Comparison of ENCODE assay signal across 8 cellular contexts in genomic region chr2:219441451-219442205, GRCh38. TPM values are rescaled to one million over a fixed set of nuclear protein-coding genes. Genes with fewer than 3 reads are reported as not detected.
DNase-seq lines count a peak whose midpoint lies in the region; ATAC-seq and TF ChIP-seq lines count a peak whose summit lies in the region.

No MANE protein-coding gene starts in this region.

- H3K4me1 Mint-ChIP-seq in HFFc6 (ENCODE audit: low read depth): peaks cover 55% of the 10 kb centered on the region
- peaks cover 19% of the 10 kb centered on the region for H3K4me1 Mint-ChIP-seq in central memory CD8-positive, alpha-beta T cell

- H3K27ac Mint-ChIP-seq in HFFc6: peak overlapping the region; percentile 92
- peak overlapping the region; percentile 43 for H3K27ac Mint-ChIP-seq in central memory CD8-positive, alpha-beta T cell (ENCODE audit: low read depth)

- H3K36me3 ChIP-seq in A673 (ENCODE audit: insufficient read depth, low read length, poor library complexity, severe bottlenecking): no peaks in the 10 kb centered on the region

- H3K27me3 ChIP-seq in A673 (replicated peaks; ENCODE audit: insufficient read depth, low read depth, low read length, poor library complexity): no peaks in the 10 kb centered on the region

- H3K4me1 ChIP-seq in A673 (ENCODE audit: insufficient read depth, low read length, poor library complexity, severe bottlenecking): peaks cover 5% of the 10 kb centered on the region

- no peaks in the 10 kb centered on the region for H3K9me3 ChIP-seq in A673 (ENCODE audit: low read depth, low read length, poor library complexity, severe bottlenecking)

- BruUV-seq in A673 (replicated peaks; lab: Mats Ljungman, UMichigan): no TSS peak

- H3K36me3 Mint-ChIP-seq in HFFc6 (ENCODE audit: low read depth): peaks cover 13% of the 10 kb centered on the region; the same call in 1 of the 2 replicates
- peaks cover 2% of the 10 kb centered on the region for H3K36me3 Mint-ChIP-seq in central memory CD8-positive, alpha-beta T cell (ENCODE audit: insufficient read depth)

- no peaks in the 10 kb centered on the region for H3K9me3 Mint-ChIP-seq in HFFc6
- H3K9me3 Mint-ChIP-seq in central memory CD8-positive, alpha-beta T cell: no peaks in the 10 kb centered on the region

- peaks cover 1% of the 10 kb centered on the region; the same call in 1 of the 2 replicates for H3K27me3 Mint-ChIP-seq in HFFc6 (ENCODE audit: insufficient read depth)
- H3K27me3 Mint-ChIP-seq in central memory CD8-positive, alpha-beta T cell: peaks cover 53% of the 10 kb centered on the region

- CTCF ChIA-PET in A673 (lab: Charles Lee): interaction anchor here (0.6 kb wide), 2 partner anchors 39 to 47 kb away, joined by 4 to 6 read pairs; no protein-coding TSS in a partner anchor

- TF ChIP-seq CTCF in A673 (conservative IDR thresholded peaks at IDR 0.05; ENCODE audit: low read depth, low read length) (no peak), HFFc6 (IDR thresholded peaks at IDR 0.05) (no peak), VCaP (conservative IDR thresholded peaks at IDR 0.05) (no peak)

- DNase-seq in A673 (ENCODE audit: low spot score) (peak; percentile 50), HFFc6 (peak; percentile 74), kidney glomerular epithelial cell (lab: John Stamatoyannopoulos, UW) (peak; percentile 36), NCI-H2107 (lab: John Stamatoyannopoulos, UW) (no peak)
- no peak for DNase-seq in central memory CD8-positive, alpha-beta T cell (ENCODE audit: low spot score in 2 of 2)
- DNase-seq in stimulated activated CD4-positive, alpha-beta T cell treated with anti-CD3 and anti-CD28 coated beads, TNF-alpha, amount 100 ng/mL, for 1 hour (ENCODE audit: low read depth in 3 of 3, low spot score in 1 of 3): peak; percentile 4 to 48 (median 45)

- H3K27ac ChIP-seq in A673 (ENCODE audit: low read depth, low read length, poor library complexity, severe bottlenecking) (no peak overlapping the region), VCaP (peak overlapping the region; percentile 58; the same call in 1 of the 2 replicates)

- H3K4me3 ChIP-seq in A673 (ENCODE audit: low read depth, low read length, poor library complexity, severe bottlenecking): peak overlapping the region; percentile 60

- ATAC-seq in central memory CD8-positive, alpha-beta T cell (replicated peaks; ENCODE audit: extremely low read depth, poor library complexity, severe bottlenecking): peak; percentile 48
- ATAC-seq in HG02763 (IDR thresholded peaks at IDR 0.05; ENCODE audit: unreplicated experiment): no peak

- intact Hi-C loops in A673 (cut with micrococcal nuclease; ENCODE audit: unreplicated experiment): no loop called here

- POLR2A ChIA-PET in A673 (lab: Charles Lee; ENCODE audit: low non-redundant PET): interaction anchor here (0.6 kb wide), 1 partner anchor 30 kb away, joined by 3 read pairs; no protein-coding TSS in a partner anchor

- peak overlapping the region; percentile 93 for H3K4me3 Mint-ChIP-seq in HFFc6
- peak overlapping the region; percentile 82 for H3K4me3 Mint-ChIP-seq in central memory CD8-positive, alpha-beta T cell

RNA-seq across cellular contexts. Expression of gene SPEG, which starts 7.0 kb away (rescaled TPM):
- total RNA-seq in A673 (2021): 8.4 and 15.7 TPM in 2 replicates
- 10 to 100 TPM; 80.9 to 89.5 (median 84.7) TPM for total RNA-seq in HFFc6 (2021; fragmentation: NEBNext Ultra II Directional; extraction: Animal tissue kit (Norgen Biotek cat#: 25700))

RNA-seq across cellular contexts. Expression of gene DES, which starts 23.5 kb away (rescaled TPM):
- not detected in 2 replicates for total RNA-seq in A673 (2021)
- total RNA-seq in HFFc6 (2021; fragmentation: NEBNext Ultra II Directional; extraction: Animal tissue kit (Norgen Biotek cat#: 25700)): under 1 TPM in 5 of 6 experiments, not detected in 1; 0.12 to 0.37 (median 0.19) TPM

RNA-seq across cellular contexts. Expression of gene DNPEP, which starts 53.9 kb away (rescaled TPM):
- total RNA-seq in A673 (2021): 69.2 and 83.0 TPM in 2 replicates
- total RNA-seq in HFFc6 (2021; fragmentation: NEBNext Ultra II Directional; extraction: Animal tissue kit (Norgen Biotek cat#: 25700)): 10 to 100 TPM; 46.9 to 59.4 (median 53.0) TPM

RNA-seq across cellular contexts. Expression of gene GMPPA, which starts 57.1 kb away (rescaled TPM):
- 32.1 and 45.8 TPM in 2 replicates for total RNA-seq in A673 (2021)
- 10 to 100 TPM; 68.9 to 85.3 (median 74.1) TPM for total RNA-seq in HFFc6 (2021; fragmentation: NEBNext Ultra II Directional; extraction: Animal tissue kit (Norgen Biotek cat#: 25700))

Comparison
In these comparisons a context has a peak if more than half of its experiments do, and no peak if none do; other contexts are left out.
1. DNase-seq: peak in A673 (single experiment), HFFc6 (single experiment), kidney glomerular epithelial cell (single experiment) and stimulated activated CD4-positive, alpha-beta T cell treated with anti-CD3 and anti-CD28 coated beads, TNF-alpha, amount 100 ng/mL, for 1 hour (3 of 3); none in central memory CD8-positive, alpha-beta T cell (0 of 2) and NCI-H2107 (single experiment).